Comparison of ENCODE assay signal across 9 cellular contexts in genomic region chr19:42275103-42275502, GRCh38. TPM values are rescaled to one million over a fixed set of nuclear protein-coding genes. Genes with fewer than 3 reads are reported as not detected.
DNase-seq lines count a peak whose midpoint lies in the region; ATAC-seq and TF ChIP-seq lines count a peak whose summit lies in the region.
"Had no signal": no experiment of that assay in that cellular context is flagged by ENCODE, and none has a peak within 500 bp of the region (broad histone marks: within the 10 kb centered on the region; RNA-seq: fewer than 3 reads in every experiment).

No MANE protein-coding gene starts in this region.

- no peak overlapping the region for H2BK12ac ChIP-seq in trophoblast cell (ENCODE audit: low read length)

- H3K36me3 Mint-ChIP-seq in activated CD4-positive, alpha-beta T cell treated with anti-CD3 and anti-CD28 coated beads, Interleukin-2, amount 10 ng/mL, durations not matched to agents 24 days and 14 days (ENCODE audit: low read depth) = peaks cover 32% of the 10 kb centered on the region
- H3K36me3 Mint-ChIP-seq in brain = peaks cover 15% of the 10 kb centered on the region
- H3K36me3 Mint-ChIP-seq in glutamatergic neuron (ENCODE audit: unreplicated experiment) = no peaks in the 10 kb centered on the region

- H3K4me3 ChIP-seq in trophoblast cell (ENCODE audit: low read depth, low read length) = no peak overlapping the region
- H3K4me3 ChIP-seq: smooth muscle cell had no signal

- H3K27me3 ChIP-seq in trophoblast cell (ENCODE audit: insufficient read depth, low read length) = no peaks in the 10 kb centered on the region

- H3K23ac ChIP-seq in trophoblast cell (ENCODE audit: low read length) = no peak overlapping the region

- no peak overlapping the region for H2BK5ac ChIP-seq in trophoblast cell (ENCODE audit: low read depth, low read length, poor library complexity)

- H3K27ac Mint-ChIP-seq in activated CD4-positive, alpha-beta T cell treated with anti-CD3 and anti-CD28 coated beads, Interleukin-2, amount 10 ng/mL, durations not matched to agents 24 days and 14 days = peak overlapping the region; percentile 76
- H3K27ac Mint-ChIP-seq in brain (peak overlapping the region; percentile 76 to 94 (median 86)), glutamatergic neuron (ENCODE audit: unreplicated experiment) (no peak overlapping the region)

- TF ChIP-seq CTCF in brain (conservative IDR thresholded peaks at IDR 0.05) = no peak
- TF ChIP-seq CTCF in glutamatergic neuron (IDR thresholded peaks at IDR 0.05; ENCODE audit: partially characterized antibody, unreplicated experiment) = no peak

- peak overlapping the region; percentile 21 for H3K18ac ChIP-seq in trophoblast cell (ENCODE audit: low read length)

- H3K4me1 ChIP-seq in trophoblast cell (ENCODE audit: control insufficient read depth in 1 of 2, insufficient read depth in 2 of 2, low read length in 2 of 2) = peaks cover 15 to 20% of the 10 kb centered on the region in 2 experiments

- no peak overlapping the region for H3K4me2 ChIP-seq in trophoblast cell (ENCODE audit: low read length)
- H3K4me2 ChIP-seq: smooth muscle cell had no signal

- peaks cover 52% of the 10 kb centered on the region for H3K4me1 Mint-ChIP-seq in activated CD4-positive, alpha-beta T cell treated with anti-CD3 and anti-CD28 coated beads, Interleukin-2, amount 10 ng/mL, durations not matched to agents 24 days and 14 days
- peaks cover 74% of the 10 kb centered on the region for H3K4me1 Mint-ChIP-seq in brain
- peaks cover 28% of the 10 kb centered on the region for H3K4me1 Mint-ChIP-seq in glutamatergic neuron (ENCODE audit: low read depth, unreplicated experiment)

- peak overlapping the region; percentile 67 for H3K4me3 Mint-ChIP-seq in activated CD4-positive, alpha-beta T cell treated with anti-CD3 and anti-CD28 coated beads, Interleukin-2, amount 10 ng/mL, durations not matched to agents 24 days and 14 days
- H3K4me3 Mint-ChIP-seq in brain = peak overlapping the region in 3 of 5 experiments; percentile 49 to 74 (median 55)
- no peak overlapping the region for H3K4me3 Mint-ChIP-seq in glutamatergic neuron (ENCODE audit: unreplicated experiment)

- H3K4ac ChIP-seq in trophoblast cell (ENCODE audit: low read depth, low read length) = no peak overlapping the region

- no peaks in the 10 kb centered on the region for H3K27me3 Mint-ChIP-seq in activated CD4-positive, alpha-beta T cell treated with anti-CD3 and anti-CD28 coated beads, Interleukin-2, amount 10 ng/mL, durations not matched to agents 24 days and 14 days
- peaks cover 4% of the 10 kb centered on the region for H3K27me3 Mint-ChIP-seq in brain
- H3K27me3 Mint-ChIP-seq in glutamatergic neuron (ENCODE audit: unreplicated experiment) = peaks cover 15% of the 10 kb centered on the region

- peaks cover under 1% of the 10 kb centered on the region for H3K79me2 ChIP-seq in trophoblast cell (ENCODE audit: control insufficient read depth, insufficient read depth, low read length, poor library complexity)

- no peak overlapping the region for H3K14ac ChIP-seq in trophoblast cell (ENCODE audit: low read length)

- H3K9me3 Mint-ChIP-seq in activated CD4-positive, alpha-beta T cell treated with anti-CD3 and anti-CD28 coated beads, Interleukin-2, amount 10 ng/mL, durations not matched to agents 24 days and 14 days = no peaks in the 10 kb centered on the region
- H3K9me3 Mint-ChIP-seq in brain = no peaks in the 10 kb centered on the region
- peaks cover 12% of the 10 kb centered on the region for H3K9me3 Mint-ChIP-seq in glutamatergic neuron (ENCODE audit: unreplicated experiment)

- no peak overlapping the region for H3K9ac ChIP-seq in trophoblast cell (ENCODE audit: low read length)

- H2AK5ac ChIP-seq in trophoblast cell (ENCODE audit: low read length) = no peak overlapping the region

- intact Hi-C loops in activated CD4-positive, alpha-beta T cell treated with anti-CD3 and anti-CD28 coated beads, Interleukin-2, amount 10 ng/mL, durations not matched to agents 24 days and 14 days (cut with micrococcal nuclease) = no loop called here

- H3K79me1 ChIP-seq in trophoblast cell (ENCODE audit: low read length) = peaks cover 8% of the 10 kb centered on the region

- no peak overlapping the region for H4K91ac ChIP-seq in trophoblast cell (ENCODE audit: low read depth, low read length)

- H3K36me3 ChIP-seq in trophoblast cell (ENCODE audit: control insufficient read depth in 1 of 2, insufficient read depth in 2 of 2, low read length in 2 of 2) = peaks cover 35 to 41% of the 10 kb centered on the region in 2 experiments

- no peak overlapping the region for H2BK120ac ChIP-seq in trophoblast cell (ENCODE audit: insufficient read depth, low read length, poor library complexity)

- WGBS in trophoblast cell (ENCODE audit: extremely low coverage, insufficient coverage, insufficient read length) = no CpG with 5 or more reads among the region's 7 CpGs

- peaks cover 3% of the 10 kb centered on the region for H3K9me3 ChIP-seq in trophoblast cell (ENCODE audit: insufficient read depth, low read depth, low read length)

- H4K8ac ChIP-seq in trophoblast cell (ENCODE audit: low read depth, low read length) = no peak overlapping the region

- H3K27ac ChIP-seq in trophoblast cell (ENCODE audit: low read depth, low read length) = no peak overlapping the region

- no peak overlapping the region for H2AFZ ChIP-seq in trophoblast cell (ENCODE audit: insufficient read depth, low read length, poor library complexity)

- ATAC-seq in HG03565 (IDR thresholded peaks at IDR 0.05; ENCODE audit: unreplicated experiment) = no peak

- no peak overlapping the region for H4K12ac ChIP-seq in trophoblast cell (ENCODE audit: low read depth, low read length)

- DNase-seq in activated CD4-positive, alpha-beta T cell treated with anti-CD3 and anti-CD28 coated beads, Interleukin-2, amount 10 ng/mL, durations not matched to agents 24 days and 14 days = no peak
- DNase-seq in activated CD4-positive, alpha-beta T cell treated with anti-CD3 and anti-CD28 coated beads for 4 hours = no peak
- DNase-seq in trophoblast cell = no peak
- DNase-seq in glutamatergic neuron = no peak
- DNase-seq: NCI-H2029; stimulated activated CD8-positive, alpha-beta memory T cell treated with anti-CD3 and anti-CD28 coated beads, Interleukin-4, amount 100 ng/mL, for 48 hours had no signal

RNA-seq across cellular contexts. Expression of gene CIC, which starts 6.1 kb away (rescaled TPM):
- 61.2 and 65.6 TPM in 2 replicates for total RNA-seq in activated CD4-positive, alpha-beta T cell treated with anti-CD3 and anti-CD28 coated beads, Interleukin-2, amount 10 ng/mL, durations not matched to agents 24 days and 14 days
- 77.9 TPM for polyA plus RNA-seq in brain (ENCODE audit: insufficient read depth, low read depth, low replicate concordance)
- 36.7 and 39.1 TPM in 2 replicates for polyA plus RNA-seq in trophoblast cell (2013)
- total RNA-seq in glutamatergic neuron (ENCODE audit: unreplicated experiment) = 150 TPM

RNA-seq across cellular contexts. Expression of gene ERF, which starts 20.2 kb away (rescaled TPM):
- total RNA-seq in activated CD4-positive, alpha-beta T cell treated with anti-CD3 and anti-CD28 coated beads, Interleukin-2, amount 10 ng/mL, durations not matched to agents 24 days and 14 days = 71.6 and 82.3 TPM in 2 replicates
- polyA plus RNA-seq in brain (ENCODE audit: insufficient read depth, low read depth, low replicate concordance) = 30.1 TPM
- polyA plus RNA-seq in trophoblast cell (2013) = 49.3 and 50.2 TPM in 2 replicates
- 28.0 TPM for total RNA-seq in glutamatergic neuron (ENCODE audit: unreplicated experiment)

RNA-seq across cellular contexts. Expression of gene PRR19, which starts 26.8 kb away (rescaled TPM):
- 1.3 and 1.6 TPM in 2 replicates for total RNA-seq in activated CD4-positive, alpha-beta T cell treated with anti-CD3 and anti-CD28 coated beads, Interleukin-2, amount 10 ng/mL, durations not matched to agents 24 days and 14 days
- 5.9 TPM for polyA plus RNA-seq in brain (ENCODE audit: insufficient read depth, low read depth, low replicate concordance)
- polyA plus RNA-seq in trophoblast cell (2013) = 1.4 TPM in 2 replicates
- total RNA-seq in glutamatergic neuron (ENCODE audit: unreplicated experiment) = 1.6 TPM

RNA-seq across cellular contexts. Expression of gene PAFAH1B3, which starts 27.3 kb away (rescaled TPM):
- 49.1 and 50.4 TPM in 2 replicates for total RNA-seq in activated CD4-positive, alpha-beta T cell treated with anti-CD3 and anti-CD28 coated beads, Interleukin-2, amount 10 ng/mL, durations not matched to agents 24 days and 14 days
- 216 TPM for polyA plus RNA-seq in brain (ENCODE audit: insufficient read depth, low read depth, low replicate concordance)
- 57.4 and 59.4 TPM in 2 replicates for polyA plus RNA-seq in trophoblast cell (2013)
- 199 TPM for total RNA-seq in glutamatergic neuron (ENCODE audit: unreplicated experiment)

RNA-seq across cellular contexts. Expression of gene GSK3A, which starts 32.7 kb away (rescaled TPM):
- 50.7 and 52.6 TPM in 2 replicates for total RNA-seq in activated CD4-positive, alpha-beta T cell treated with anti-CD3 and anti-CD28 coated beads, Interleukin-2, amount 10 ng/mL, durations not matched to agents 24 days and 14 days
- 159 TPM for polyA plus RNA-seq in brain (ENCODE audit: insufficient read depth, low read depth, low replicate concordance)
- 77.6 and 78.9 TPM in 2 replicates for polyA plus RNA-seq in trophoblast cell (2013)
- total RNA-seq in glutamatergic neuron (ENCODE audit: unreplicated experiment) = 83.2 TPM
